Comparison of ENCODE assay signal across 8 cellular contexts in the genomic region with DNA sequence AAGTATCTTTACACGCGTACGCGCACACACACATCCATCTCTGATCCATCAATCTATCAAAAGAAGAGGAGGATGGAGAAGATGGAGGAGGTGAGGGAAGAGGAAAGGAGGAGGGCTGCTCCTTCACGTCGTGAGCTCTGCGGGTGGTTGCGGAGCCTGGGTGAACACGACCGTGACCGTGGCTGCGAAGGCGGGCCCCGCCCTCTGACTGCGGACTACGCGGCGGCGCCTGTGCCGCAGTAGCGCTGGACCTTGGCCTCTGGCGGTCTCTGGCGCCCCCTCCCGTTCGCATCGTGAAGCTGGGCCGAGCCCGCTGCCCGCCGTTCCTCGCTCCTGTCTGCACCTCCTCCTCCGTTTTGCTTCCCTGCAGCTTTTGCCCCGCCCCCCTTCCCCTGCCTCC.
DNase-seq lines count a peak whose midpoint lies in the region; ATAC-seq and TF ChIP-seq lines count a peak whose summit lies in the region.

No MANE protein-coding gene starts in this region.

- H3K27me3 Mint-ChIP-seq in memory B cell: no peaks in the 10 kb centered on the region

- no peaks in the 10 kb centered on the region for H3K9me3 Mint-ChIP-seq in memory B cell

- no peaks in the 10 kb centered on the region for H3K4me1 Mint-ChIP-seq in memory B cell

- peak; percentile 94 for ATAC-seq in GM19023 (IDR thresholded peaks at IDR 0.05; ENCODE audit: unreplicated experiment)
- peak; percentile 83 for ATAC-seq in HG03442 (IDR thresholded peaks at IDR 0.05; ENCODE audit: unreplicated experiment)
- peak; percentile 98 for ATAC-seq in memory B cell (ENCODE audit: low read depth)

- DNase-seq in AG09319 (ENCODE audit: extremely low read depth, low read depth): no peak
- peak; percentile 66 for DNase-seq in NCI-H774 (lab: John Stamatoyannopoulos, UW)
- peak; percentile 41 to 65 for DNase-seq in activated CD8-positive, alpha-beta memory T cell treated with anti-CD3 and anti-CD28 coated beads for 1 hour (ENCODE audit: extremely low read depth in 1 of 2, low read depth in 1 of 2)
- DNase-seq in effector CD4-positive, alpha-beta T cell: peak; percentile 68
- peak; percentile 75 to 83 for DNase-seq in memory B cell (ENCODE audit: low spot score in 2 of 2)
- DNase-seq in stimulated activated CD8-positive, alpha-beta memory T cell treated with anti-CD3 and anti-CD28 coated beads, Interleukin-12 subunit alpha, Interleukin-12 subunit beta, amount 100 ng/mL, for 1 hour (ENCODE audit: low read depth): peak; percentile 64

- peak; percentile 61 for TF ChIP-seq CTCF in AG09319 (IDR thresholded peaks at IDR 0.05; ENCODE audit: low read depth, low read length)

- H3K4me3 Mint-ChIP-seq in memory B cell: peak overlapping the region; percentile 78

- H3K27ac Mint-ChIP-seq in memory B cell: no peak overlapping the region

- H3K36me3 Mint-ChIP-seq in memory B cell: no peaks in the 10 kb centered on the region
